In the genomic region with DNA sequence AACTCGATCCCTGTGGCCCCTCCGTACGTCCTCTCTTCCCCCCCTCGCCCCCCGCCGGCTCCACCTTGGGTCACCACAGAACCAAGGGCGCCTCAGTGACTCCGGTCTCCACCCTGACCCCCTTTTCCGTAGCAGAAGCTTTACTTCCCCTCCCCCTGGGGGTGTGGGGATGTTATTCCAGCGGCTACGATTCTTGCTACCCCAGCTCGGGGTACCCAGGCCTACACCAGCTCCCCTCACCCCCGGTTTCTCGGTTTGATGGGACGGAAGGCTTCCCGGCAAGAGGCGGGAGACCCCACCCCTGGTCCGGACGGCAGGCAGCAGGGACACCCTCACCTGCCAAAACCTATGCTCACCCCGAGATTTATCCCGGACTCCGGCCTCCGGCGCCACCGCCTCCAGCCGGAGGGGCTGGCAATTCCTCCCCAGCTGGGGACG, we compare ENCODE assay signal across 8 cellular contexts. TPM values are rescaled to one million over a fixed set of nuclear protein-coding genes. Genes with fewer than 3 reads are reported as not detected.
DNase-seq lines count a peak whose midpoint lies in the region; ATAC-seq and TF ChIP-seq lines count a peak whose summit lies in the region.

No MANE protein-coding gene starts in this region.

- H3K9me3 Mint-ChIP-seq in activated CD8-positive, alpha-beta memory T cell treated with anti-CD3 and anti-CD28 coated beads, Interleukin-2, amount 10 ng/mL, durations not matched to agents 7 days and 5 days (ENCODE audit: low read depth): no peaks in the 10 kb centered on the region
- no peaks in the 10 kb centered on the region for H3K9me3 Mint-ChIP-seq in memory B cell

- no peaks in the 10 kb centered on the region for H3K36me3 Mint-ChIP-seq in activated CD8-positive, alpha-beta memory T cell treated with anti-CD3 and anti-CD28 coated beads, Interleukin-2, amount 10 ng/mL, durations not matched to agents 7 days and 5 days
- H3K36me3 Mint-ChIP-seq in memory B cell: peaks cover 2% of the 10 kb centered on the region

- no peaks in the 10 kb centered on the region for H3K36me3 ChIP-seq in body of pancreas (replicated peaks in 1 of 2; ENCODE audit: insufficient read depth in 1 of 2, low read depth in 2 of 2)
- H3K36me3 ChIP-seq in transverse colon: no peaks in the 10 kb centered on the region

- peaks cover 21% of the 10 kb centered on the region for H3K27me3 Mint-ChIP-seq in activated CD8-positive, alpha-beta memory T cell treated with anti-CD3 and anti-CD28 coated beads, Interleukin-2, amount 10 ng/mL, durations not matched to agents 7 days and 5 days
- peaks cover 10% of the 10 kb centered on the region for H3K27me3 Mint-ChIP-seq in memory B cell

- intact Hi-C loops in body of pancreas (cut with DNase I): loop anchor here (10.0 kb wide), 1 partner anchor 147 kb away; no protein-coding TSS in a partner anchor
- intact Hi-C loops in transverse colon (cut with DNase I; ENCODE audit: low total_unique reads): no loop called here

- H3K4me3 ChIP-seq in body of pancreas (peak overlapping the region; percentile 8 to 70), transverse colon (peak overlapping the region; percentile 79 to 95 (median 82))

- no peak for ATAC-seq in activated CD8-positive, alpha-beta memory T cell treated with anti-CD3 and anti-CD28 coated beads, Interleukin-2, amount 10 ng/mL, durations not matched to agents 7 days and 5 days
- ATAC-seq in body of pancreas (no peak), memory B cell (ENCODE audit: low read depth) (no peak), HG02588 (IDR thresholded peaks at IDR 0.05; ENCODE audit: unreplicated experiment) (no peak), HG02840 (IDR thresholded peaks at IDR 0.05; ENCODE audit: low FRiP score, unreplicated experiment) (no peak)

- CTCF ChIA-PET in activated CD8-positive, alpha-beta memory T cell treated with anti-CD3 and anti-CD28 coated beads, Interleukin-2, amount 10 ng/mL, durations not matched to agents 7 days and 5 days (lab: Charles Lee): interaction anchor here (0.7 to 1.5 kb wide), 2 partner anchors 9 to 15 kb away, joined by 3 to 5 read pairs; partner anchors contain the start of gene FNTB

- peak overlapping the region; percentile 58 for H3K4me3 Mint-ChIP-seq in activated CD8-positive, alpha-beta memory T cell treated with anti-CD3 and anti-CD28 coated beads, Interleukin-2, amount 10 ng/mL, durations not matched to agents 7 days and 5 days
- H3K4me3 Mint-ChIP-seq in memory B cell: peak overlapping the region; percentile 74

- in situ Hi-C loops in transverse colon (cut with MboI; ENCODE audit: low pct_ligation_motif_present in 1 of 4, low pct_unique_long_range_greater_than_20kb in 1 of 4, low sequenced_read_pairs in 3 of 4): no loop called here

- H3K27ac ChIP-seq in body of pancreas (peak overlapping the region in 1 of 4 donors; percentile 48), transverse colon (peak overlapping the region; percentile 52 to 83 (median 68))

- H3K27me3 ChIP-seq in body of pancreas (no peaks in the 10 kb centered on the region), transverse colon (no peaks in the 10 kb centered on the region)

- H3K9me3 ChIP-seq in body of pancreas (no peaks in the 10 kb centered on the region), transverse colon (no peaks in the 10 kb centered on the region)

- peaks cover 17% of the 10 kb centered on the region for H3K4me1 ChIP-seq in body of pancreas
- peaks cover 0 to 31% (median 21%) of the 10 kb centered on the region in 4 donors for H3K4me1 ChIP-seq in transverse colon

- TF ChIP-seq EP300 in transverse colon (IDR thresholded peaks at IDR 0.05; ENCODE audit: low read depth): no peak

- TF ChIP-seq POLR2A in body of pancreas (IDR thresholded peaks at IDR 0.05) (no peak), transverse colon (IDR thresholded peaks at IDR 0.05) (no peak)

- WGBS in body of pancreas, 2 donors: 10 to 13% methylated on average over 18 to 27 of the region's 27 CpGs
- 7 to 10% methylated on average over 3 to 15 of the region's 27 CpGs for WGBS in transverse colon (ENCODE audit: low coverage in 1 of 2), 2 donors

- DNase-seq in activated CD8-positive, alpha-beta memory T cell treated with anti-CD3 and anti-CD28 coated beads, Interleukin-2, amount 10 ng/mL, durations not matched to agents 7 days and 5 days: no peak
- no peak for DNase-seq in activated CD8-positive, alpha-beta memory T cell treated with anti-CD3 and anti-CD28 coated beads for 24 hours
- no peak for DNase-seq in body of pancreas
- DNase-seq in memory B cell (ENCODE audit: low spot score in 2 of 2): peak in 1 of 2 donors; percentile 30
- no peak for DNase-seq in transverse colon
- DNase-seq in amygdala (lab: John Stamatoyannopoulos, UW): no peak

- TF ChIP-seq CTCF in body of pancreas (IDR thresholded peaks at IDR 0.05) (no peak), transverse colon (IDR thresholded peaks at IDR 0.05) (no peak)

- H3K4me1 Mint-ChIP-seq in activated CD8-positive, alpha-beta memory T cell treated with anti-CD3 and anti-CD28 coated beads, Interleukin-2, amount 10 ng/mL, durations not matched to agents 7 days and 5 days: peaks cover 2% of the 10 kb centered on the region
- peaks cover 6% of the 10 kb centered on the region for H3K4me1 Mint-ChIP-seq in memory B cell

- H3K27ac Mint-ChIP-seq in activated CD8-positive, alpha-beta memory T cell treated with anti-CD3 and anti-CD28 coated beads, Interleukin-2, amount 10 ng/mL, durations not matched to agents 7 days and 5 days: no peak overlapping the region
- no peak overlapping the region for H3K27ac Mint-ChIP-seq in memory B cell

RNA-seq across cellular contexts. Expression of gene RAB15, which starts 0.7 kb away (rescaled TPM):
- total RNA-seq in activated CD8-positive, alpha-beta memory T cell treated with anti-CD3 and anti-CD28 coated beads, Interleukin-2, amount 10 ng/mL, durations not matched to agents 7 days and 5 days: 1 to 10 TPM; 2.1 to 2.3 TPM
- total RNA-seq in body of pancreas (10 to 100 TPM; 10.1 to 19.8 TPM), transverse colon (10 to 100 TPM; 11.6 to 50.9 (median 19.4) TPM)

RNA-seq across cellular contexts. Expression of gene FNTB, which starts 15.2 kb away (rescaled TPM):
- total RNA-seq in activated CD8-positive, alpha-beta memory T cell treated with anti-CD3 and anti-CD28 coated beads, Interleukin-2, amount 10 ng/mL, durations not matched to agents 7 days and 5 days: 10 to 100 TPM; 15.0 to 15.6 TPM
- total RNA-seq in body of pancreas (1 to 10 TPM; 6.7 to 8.6 TPM), transverse colon (10 to 100 TPM in 3 of 4 donors, 1 to 10 TPM in 1; 6.5 to 77.2 (median 12.7) TPM)

RNA-seq across cellular contexts. Expression of gene GPX2, which starts 28.9 kb away (rescaled TPM):
- total RNA-seq in activated CD8-positive, alpha-beta memory T cell treated with anti-CD3 and anti-CD28 coated beads, Interleukin-2, amount 10 ng/mL, durations not matched to agents 7 days and 5 days: not detected
- total RNA-seq in body of pancreas: 10 to 100 TPM; 14.3 to 26.7 TPM
- total RNA-seq in transverse colon: 100 to 1,000 TPM in 3 of 4 donors, 1 to 10 TPM in 1; 7.9 to 292 (median 204) TPM

RNA-seq across cellular contexts. Expression of gene CHURC1, which starts 57.2 kb away (rescaled TPM):
- total RNA-seq in activated CD8-positive, alpha-beta memory T cell treated with anti-CD3 and anti-CD28 coated beads, Interleukin-2, amount 10 ng/mL, durations not matched to agents 7 days and 5 days: 10 to 100 TPM; 49.3 to 57.9 TPM
- total RNA-seq in body of pancreas (10 to 100 TPM; 29.1 to 43.2 TPM), transverse colon (100 to 1,000 TPM in 2 of 4 donors, 10 to 100 TPM in 2; 26.5 to 104 (median 78.6) TPM)

Comparison
In these comparisons a context has a peak if more than half of its experiments do, and no peak if none do; other contexts are left out.
1. RNA of gene GPX2, which starts 28.9 kb away (total RNA-seq): 7.9 to 292 TPM in transverse colon and 14.3 to 26.7 TPM in body of pancreas; not detected in activated CD8-positive, alpha-beta memory T cell treated with anti-CD3 and anti-CD28 coated beads, Interleukin-2, amount 10 ng/mL, durations not matched to agents 7 days and 5 days; every median in the first group is over 4 times any median in the second.